ENCODE assay signal across 9 cellular contexts in genomic region chr19:47765522-47766358, GRCh38. TPM values are rescaled to one million over a fixed set of nuclear protein-coding genes. Genes with fewer than 3 reads are reported as not detected.
DNase-seq lines count a peak whose midpoint lies in the region; ATAC-seq, FAIRE-seq and TF ChIP-seq lines count a peak whose summit lies in the region.
"Had no signal": no experiment of that assay in that cellular context is flagged by ENCODE, and none has a peak within 500 bp of the region (broad histone marks: within the 10 kb centered on the region; RNA-seq: fewer than 3 reads in every experiment).

No MANE protein-coding gene starts in this region.

- POLR2A ChIA-PET in SK-N-SH (lab: Yijun Ruan, JAX): interaction anchor here (0.6 to 0.7 kb wide), 3 partner anchors 11 to 25 kb away, joined by 3 to 5 read pairs (median 4); no protein-coding TSS in a partner anchor

- H2AFZ ChIP-seq in SK-N-SH (ENCODE audit: low read depth): no peak overlapping the region

- TF ChIP-seq CTCF in SK-N-SH (IDR thresholded peaks at IDR 0.05) (peak; percentile 79), bronchial epithelial cell (IDR thresholded peaks at IDR 0.05; ENCODE audit: insufficient read depth, low read length, severe bottlenecking) (peak; percentile 94)

- DNase-seq in D341Med (ENCODE audit: low spot score): peak; percentile 88
- DNase-seq in SK-N-SH: peak; percentile 77
- DNase-seq in bronchial epithelial cell (ENCODE audit: low read depth): peak; percentile 44
- no peak for DNase-seq in left lobe of liver (ENCODE audit: low spot score)
- DNase-seq in substantia nigra (lab: John Stamatoyannopoulos, UW): peak in 45 of 49 donors; percentile 5 to 82 (median 55)

- peaks cover 5% of the 10 kb centered on the region for H3F3A ChIP-seq in SK-N-SH (replicated peaks; ENCODE audit: insufficient read depth)

- no peaks in the 10 kb centered on the region; a peak in 1 of 4 replicates for H3K4me1 ChIP-seq in SK-N-SH (ENCODE audit: control insufficient read depth in 1 of 2, insufficient read depth in 2 of 2, low read depth in 1 of 2, low read length in 1 of 2)

- H3K4me2 ChIP-seq in SK-N-SH: no peak overlapping the region

- ATAC-seq in left lobe of liver (peak; percentile 61), HG03565 (IDR thresholded peaks at IDR 0.05; ENCODE audit: unreplicated experiment) (no peak), HG02973 (IDR thresholded peaks at IDR 0.05; ENCODE audit: unreplicated experiment) (no peak)

- FAIRE-seq in bronchial epithelial cell (lab: Jason Lieb, UNC): no peak

- CTCF ChIA-PET in SK-N-SH (lab: Yijun Ruan, JAX): interaction anchor here (0.6 to 7.1 kb wide), 17 partner anchors 9 to 126 kb away, joined by 3 to 89 read pairs (median 4); partner anchors contain the start of gene EHD2

- no peaks in the 10 kb centered on the region for H3K9me2 ChIP-seq in SK-N-SH

- H3K9me3 ChIP-seq in SK-N-SH: no peaks in the 10 kb centered on the region

- H3K27me3 ChIP-seq in SK-N-SH (ENCODE audit: insufficient read depth) (no peaks in the 10 kb centered on the region), bronchial epithelial cell (ENCODE audit: control insufficient read depth, insufficient read depth, low read length) (no peaks in the 10 kb centered on the region)

- no peaks in the 10 kb centered on the region for H4K20me1 ChIP-seq in SK-N-SH (ENCODE audit: insufficient read depth)

- H3K9ac ChIP-seq in SK-N-SH: no peak overlapping the region

- H3K27ac ChIP-seq in SK-N-SH (ENCODE audit: low read depth in 2 of 2, low read length in 1 of 2) (no peak overlapping the region), substantia nigra (ENCODE audit: low read depth, low read length, poor library complexity, severe bottlenecking) (peak overlapping the region; percentile 30)

- peak; percentile 37; the same call in 1 of the 2 replicates for TF ChIP-seq RAD21 in Ishikawa (IDR thresholded peaks at IDR 0.05; ENCODE audit: low read depth)
- TF ChIP-seq RAD21 in SK-N-SH (IDR thresholded peaks at IDR 0.05; ENCODE audit: low read length): peak; percentile 75

- H3K36me3 ChIP-seq in SK-N-SH (replicated peaks in 1 of 2; ENCODE audit: control insufficient read depth in 1 of 2, insufficient read depth in 2 of 2, low read length in 1 of 2) (no peaks in the 10 kb centered on the region), bronchial epithelial cell (ENCODE audit: control insufficient read depth, insufficient read depth, low read length) (no peaks in the 10 kb centered on the region)

- H3K4me3 ChIP-seq in SK-N-SH (ENCODE audit: low read depth in 2 of 2, low read length in 1 of 2) (no peak overlapping the region; a peak in 1 of 4 replicates), bronchial epithelial cell (ENCODE audit: low read depth, low read length) (no peak overlapping the region)

- 36% methylated on average over 13 of the region's 19 CpGs for WGBS in SK-N-SH (ENCODE audit: low lambda C conversion rate)

- TF ChIP-seq EP300 in Ishikawa (IDR thresholded peaks at IDR 0.05; ENCODE audit: borderline replicate concordance): no peak
- no peak for TF ChIP-seq EP300 in SK-N-SH (IDR thresholded peaks at IDR 0.05; ENCODE audit: borderline replicate concordance in 1 of 2, low read depth in 1 of 2, low read length in 1 of 2)

- no peaks in the 10 kb centered on the region for H3K79me2 ChIP-seq in SK-N-SH (ENCODE audit: insufficient read depth)

TF ChIP-seq in Ishikawa, 13 proteins besides CTCF, POLR2A, EP300 and RAD21 (continues in another document):
- TF ChIP-seq TAF1 (IDR thresholded peaks at IDR 0.05; ENCODE audit: low read depth): no peak
- TF ChIP-seq TCF12 (IDR thresholded peaks at IDR 0.05; ENCODE audit: low read depth): no peak
- TF ChIP-seq TEAD4 (IDR thresholded peaks at IDR 0.05): no peak
- TF ChIP-seq NFIC (IDR thresholded peaks at IDR 0.05): no peak
- TF ChIP-seq CEBPB (IDR thresholded peaks at IDR 0.05): no peak
- TF ChIP-seq, protein P1, sequence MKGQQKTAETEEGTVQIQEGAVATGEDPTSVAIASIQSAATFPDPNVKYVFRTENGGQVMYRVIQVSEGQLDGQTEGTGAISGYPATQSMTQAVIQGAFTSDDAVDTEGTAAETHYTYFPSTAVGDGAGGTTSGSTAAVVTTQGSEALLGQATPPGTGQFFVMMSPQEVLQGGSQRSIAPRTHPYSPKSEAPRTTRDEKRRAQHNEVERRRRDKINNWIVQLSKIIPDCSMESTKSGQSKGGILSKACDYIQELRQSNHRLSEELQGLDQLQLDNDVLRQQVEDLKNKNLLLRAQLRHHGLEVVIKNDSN (IDR thresholded peaks at IDR 0.05): no peak
- no peak for TF ChIP-seq FOXM1 (IDR thresholded peaks at IDR 0.05; ENCODE audit: borderline replicate concordance, low read depth)
- no peak for TF ChIP-seq EGR1 (IDR thresholded peaks at IDR 0.05)
- TF ChIP-seq CREB1 (IDR thresholded peaks at IDR 0.05; ENCODE audit: low read depth): no peak
- no peak for TF ChIP-seq MAX (IDR thresholded peaks at IDR 0.05)
- TF ChIP-seq YY1 (IDR thresholded peaks at IDR 0.05; ENCODE audit: low read depth): no peak
- no peak for TF ChIP-seq ZBTB7A (IDR thresholded peaks at IDR 0.05; ENCODE audit: low read depth)

TF ChIP-seq in SK-N-SH, 30 proteins besides CTCF, POLR2A, EP300 and RAD21 (continues in another document):
- TF ChIP-seq TAF1 (IDR thresholded peaks at IDR 0.05; ENCODE audit: borderline replicate concordance, low read depth, low read length) (no peak), NRF1 (IDR thresholded peaks at IDR 0.05; ENCODE audit: low read depth, low read length) (no peak), GATA2 (CRISPR knock-in tag; IDR thresholded peaks at IDR 0.05) (no peak), ELF1 (IDR thresholded peaks at IDR 0.05) (no peak), NFIC (IDR thresholded peaks at IDR 0.05; ENCODE audit: borderline replicate concordance) (peak; percentile 7; the same call in 1 of the 2 replicates)
- TF ChIP-seq, protein P2, sequence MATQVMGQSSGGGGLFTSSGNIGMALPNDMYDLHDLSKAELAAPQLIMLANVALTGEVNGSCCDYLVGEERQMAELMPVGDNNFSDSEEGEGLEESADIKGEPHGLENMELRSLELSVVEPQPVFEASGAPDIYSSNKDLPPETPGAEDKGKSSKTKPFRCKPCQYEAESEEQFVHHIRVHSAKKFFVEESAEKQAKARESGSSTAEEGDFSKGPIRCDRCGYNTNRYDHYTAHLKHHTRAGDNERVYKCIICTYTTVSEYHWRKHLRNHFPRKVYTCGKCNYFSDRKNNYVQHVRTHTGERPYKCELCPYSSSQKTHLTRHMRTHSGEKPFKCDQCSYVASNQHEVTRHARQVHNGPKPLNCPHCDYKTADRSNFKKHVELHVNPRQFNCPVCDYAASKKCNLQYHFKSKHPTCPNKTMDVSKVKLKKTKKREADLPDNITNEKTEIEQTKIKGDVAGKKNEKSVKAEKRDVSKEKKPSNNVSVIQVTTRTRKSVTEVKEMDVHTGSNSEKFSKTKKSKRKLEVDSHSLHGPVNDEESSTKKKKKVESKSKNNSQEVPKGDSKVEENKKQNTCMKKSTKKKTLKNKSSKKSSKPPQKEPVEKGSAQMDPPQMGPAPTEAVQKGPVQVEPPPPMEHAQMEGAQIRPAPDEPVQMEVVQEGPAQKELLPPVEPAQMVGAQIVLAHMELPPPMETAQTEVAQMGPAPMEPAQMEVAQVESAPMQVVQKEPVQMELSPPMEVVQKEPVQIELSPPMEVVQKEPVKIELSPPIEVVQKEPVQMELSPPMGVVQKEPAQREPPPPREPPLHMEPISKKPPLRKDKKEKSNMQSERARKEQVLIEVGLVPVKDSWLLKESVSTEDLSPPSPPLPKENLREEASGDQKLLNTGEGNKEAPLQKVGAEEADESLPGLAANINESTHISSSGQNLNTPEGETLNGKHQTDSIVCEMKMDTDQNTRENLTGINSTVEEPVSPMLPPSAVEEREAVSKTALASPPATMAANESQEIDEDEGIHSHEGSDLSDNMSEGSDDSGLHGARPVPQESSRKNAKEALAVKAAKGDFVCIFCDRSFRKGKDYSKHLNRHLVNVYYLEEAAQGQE (IDR thresholded peaks at IDR 0.05; ENCODE audit: low read depth, low read length): no peak
- TF ChIP-seq, protein P3, sequence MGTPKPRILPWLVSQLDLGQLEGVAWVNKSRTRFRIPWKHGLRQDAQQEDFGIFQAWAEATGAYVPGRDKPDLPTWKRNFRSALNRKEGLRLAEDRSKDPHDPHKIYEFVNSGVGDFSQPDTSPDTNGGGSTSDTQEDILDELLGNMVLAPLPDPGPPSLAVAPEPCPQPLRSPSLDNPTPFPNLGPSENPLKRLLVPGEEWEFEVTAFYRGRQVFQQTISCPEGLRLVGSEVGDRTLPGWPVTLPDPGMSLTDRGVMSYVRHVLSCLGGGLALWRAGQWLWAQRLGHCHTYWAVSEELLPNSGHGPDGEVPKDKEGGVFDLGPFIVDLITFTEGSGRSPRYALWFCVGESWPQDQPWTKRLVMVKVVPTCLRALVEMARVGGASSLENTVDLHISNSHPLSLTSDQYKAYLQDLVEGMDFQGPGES (IDR thresholded peaks at IDR 0.05; ENCODE audit: low read depth, low read length): no peak
- TF ChIP-seq, protein P1 (IDR thresholded peaks at IDR 0.05; ENCODE audit: borderline replicate concordance, low read depth): no peak

RNA-seq across cellular contexts. Expression of gene SELENOW, which starts 12.8 kb away (rescaled TPM):
- polyA plus RNA-seq in SK-N-SH (2012; rRNA removed): 316 and 335 TPM in 2 replicates
- polyA plus RNA-seq in SK-N-SH (2012; cell fraction: cytosol; rRNA removed): 276 and 313 TPM in 2 replicates
- polyA plus RNA-seq in SK-N-SH (2012; cell fraction: nucleus; rRNA removed): 108 and 116 TPM in 2 replicates
- total RNA-seq in bronchial epithelial cell (149 and 175 TPM in 2 replicates), left lobe of liver (62.9 TPM)

RNA-seq across cellular contexts. Expression of gene NOP53, which starts 20.4 kb away (rescaled TPM):
- polyA plus RNA-seq in SK-N-SH (2012; rRNA removed): 198 and 275 TPM in 2 replicates
- 210 and 240 TPM in 2 replicates for polyA plus RNA-seq in SK-N-SH (2012; cell fraction: cytosol; rRNA removed)
- polyA plus RNA-seq in SK-N-SH (2012; cell fraction: nucleus; rRNA removed): 139 and 241 TPM in 2 replicates
- total RNA-seq in bronchial epithelial cell (112 and 121 TPM in 2 replicates), left lobe of liver (80.3 TPM)

RNA-seq across cellular contexts. Expression of gene TPRX1, which starts 38.6 kb away (rescaled TPM):
- not detected in 2 replicates for polyA plus RNA-seq in SK-N-SH (2012; rRNA removed)
- polyA plus RNA-seq in SK-N-SH (2012; cell fraction: cytosol; rRNA removed): 0.01 TPM in 1 of 2 replicates, not detected in the other
- polyA plus RNA-seq in SK-N-SH (2012; cell fraction: nucleus; rRNA removed): not detected in 2 replicates
- total RNA-seq in bronchial epithelial cell: not detected in 2 replicates
- total RNA-seq in left lobe of liver: not detected
- total RNA-seq: pulmonary artery endothelial cell had no signal

RNA-seq across cellular contexts. Expression of gene EHD2, which starts 52.5 kb away (rescaled TPM):
- 26.3 and 55.5 TPM in 2 replicates for polyA plus RNA-seq in SK-N-SH (2012; rRNA removed)
- 28.1 and 43.3 TPM in 2 replicates for polyA plus RNA-seq in SK-N-SH (2012; cell fraction: cytosol; rRNA removed)
- polyA plus RNA-seq in SK-N-SH (2012; cell fraction: nucleus; rRNA removed): 47.4 and 49.0 TPM in 2 replicates
- total RNA-seq in bronchial epithelial cell (53.4 and 67.5 TPM in 2 replicates), left lobe of liver (6.3 TPM)

RNA-seq across cellular contexts. Expression of gene CRX, which starts 56.0 kb away (rescaled TPM):
- polyA plus RNA-seq in SK-N-SH (2012; rRNA removed): not detected in 2 replicates
- polyA plus RNA-seq in SK-N-SH (2012; cell fraction: cytosol; rRNA removed): not detected in 2 replicates
- polyA plus RNA-seq in SK-N-SH (2012; cell fraction: nucleus; rRNA removed): not detected in 2 replicates
- total RNA-seq in bronchial epithelial cell: not detected in 2 replicates
- total RNA-seq in left lobe of liver: not detected
- total RNA-seq: pulmonary artery endothelial cell had no signal
